In genomic region chr3:58008140-58009025, GRCh38 we compare ENCODE assay signal across 8 cellular contexts. TPM values are rescaled to one million over a fixed set of nuclear protein-coding genes. Genes with fewer than 3 reads are reported as not detected.
DNase-seq lines count a peak whose midpoint lies in the region; ATAC-seq and TF ChIP-seq lines count a peak whose summit lies in the region.

A gene with protein sequence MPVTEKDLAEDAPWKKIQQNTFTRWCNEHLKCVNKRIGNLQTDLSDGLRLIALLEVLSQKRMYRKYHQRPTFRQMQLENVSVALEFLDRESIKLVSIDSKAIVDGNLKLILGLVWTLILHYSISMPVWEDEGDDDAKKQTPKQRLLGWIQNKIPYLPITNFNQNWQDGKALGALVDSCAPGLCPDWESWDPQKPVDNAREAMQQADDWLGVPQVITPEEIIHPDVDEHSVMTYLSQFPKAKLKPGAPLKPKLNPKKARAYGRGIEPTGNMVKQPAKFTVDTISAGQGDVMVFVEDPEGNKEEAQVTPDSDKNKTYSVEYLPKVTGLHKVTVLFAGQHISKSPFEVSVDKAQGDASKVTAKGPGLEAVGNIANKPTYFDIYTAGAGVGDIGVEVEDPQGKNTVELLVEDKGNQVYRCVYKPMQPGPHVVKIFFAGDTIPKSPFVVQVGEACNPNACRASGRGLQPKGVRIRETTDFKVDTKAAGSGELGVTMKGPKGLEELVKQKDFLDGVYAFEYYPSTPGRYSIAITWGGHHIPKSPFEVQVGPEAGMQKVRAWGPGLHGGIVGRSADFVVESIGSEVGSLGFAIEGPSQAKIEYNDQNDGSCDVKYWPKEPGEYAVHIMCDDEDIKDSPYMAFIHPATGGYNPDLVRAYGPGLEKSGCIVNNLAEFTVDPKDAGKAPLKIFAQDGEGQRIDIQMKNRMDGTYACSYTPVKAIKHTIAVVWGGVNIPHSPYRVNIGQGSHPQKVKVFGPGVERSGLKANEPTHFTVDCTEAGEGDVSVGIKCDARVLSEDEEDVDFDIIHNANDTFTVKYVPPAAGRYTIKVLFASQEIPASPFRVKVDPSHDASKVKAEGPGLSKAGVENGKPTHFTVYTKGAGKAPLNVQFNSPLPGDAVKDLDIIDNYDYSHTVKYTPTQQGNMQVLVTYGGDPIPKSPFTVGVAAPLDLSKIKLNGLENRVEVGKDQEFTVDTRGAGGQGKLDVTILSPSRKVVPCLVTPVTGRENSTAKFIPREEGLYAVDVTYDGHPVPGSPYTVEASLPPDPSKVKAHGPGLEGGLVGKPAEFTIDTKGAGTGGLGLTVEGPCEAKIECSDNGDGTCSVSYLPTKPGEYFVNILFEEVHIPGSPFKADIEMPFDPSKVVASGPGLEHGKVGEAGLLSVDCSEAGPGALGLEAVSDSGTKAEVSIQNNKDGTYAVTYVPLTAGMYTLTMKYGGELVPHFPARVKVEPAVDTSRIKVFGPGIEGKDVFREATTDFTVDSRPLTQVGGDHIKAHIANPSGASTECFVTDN (N-terminal part only) (plus strand): TSS chr3:58008422. CDS start chr3:58008565, 143 bp downstream.

- TF ChIP-seq CTCF in RWPE1 (conservative IDR thresholded peaks at IDR 0.05; ENCODE audit: low read depth) = peak; percentile 92
- peak; percentile 69 for TF ChIP-seq CTCF in fibroblast of villous mesenchyme (IDR thresholded peaks at IDR 0.05; ENCODE audit: insufficient read depth, low read depth, low read length)
- peak; percentile 74 for TF ChIP-seq CTCF in neural crest cell (conservative IDR thresholded peaks at IDR 0.05)

- ATAC-seq in HG03442 (IDR thresholded peaks at IDR 0.05; ENCODE audit: unreplicated experiment) = peak; percentile 62

- peak within 1 kb of the TSS; percentile 84 for H3K27ac ChIP-seq in RWPE1

- peak within 1 kb of the TSS; percentile 89 for H3K4me3 Mint-ChIP-seq in neural crest cell

- peak within 1 kb of the TSS; percentile 84 for H3K27ac Mint-ChIP-seq in neural crest cell (ENCODE audit: unreplicated experiment)

- H3K4me3 ChIP-seq in fibroblast of villous mesenchyme (ENCODE audit: low read depth, low read length) = peak within 1 kb of the TSS; percentile 100

- peak; percentile 57 to 77 for DNase-seq in AML-193 (lab: John Stamatoyannopoulos, UW)
- DNase-seq in RWPE1 (ENCODE audit: low spot score) = peak; percentile 72
- peak; percentile 91 for DNase-seq in activated effector memory CD4-positive, alpha-beta T cell treated with anti-CD3 and anti-CD28 coated beads, Interleukin-2, amount 50 U/mL, for 16 hours
- peak; percentile 74 for DNase-seq in fibroblast of villous mesenchyme (ENCODE audit: low read depth)
- DNase-seq in neural crest cell (ENCODE audit: low read depth, low spot score) = peak; percentile 81
- DNase-seq in stromal cell of bone marrow (ENCODE audit: low read depth) = peak; percentile 33

- CTCF ChIA-PET in RWPE1 (lab: Yijun Ruan, JAX) = interaction anchor here (0.6 to 1.5 kb wide), 6 partner anchors 13 to 426 kb away, joined by 3 to 5 read pairs (median 3); no protein-coding TSS in a partner anchor

- no peaks in the 10 kb centered on the region for H3K36me3 Mint-ChIP-seq in neural crest cell (ENCODE audit: low read depth)

- POLR2A ChIA-PET in RWPE1 (lab: Yijun Ruan, JAX; ENCODE audit: low non-redundant PET) = no interaction called here

- no peaks in the 10 kb centered on the region for H3K9me3 Mint-ChIP-seq in neural crest cell

- peaks cover 12% of the 10 kb centered on the region for H3K4me1 Mint-ChIP-seq in neural crest cell

- TF ChIP-seq POLR2A in GM18951 (IDR thresholded peaks at IDR 0.05; ENCODE audit: extremely low read depth, insufficient read depth, insufficient read length) = peak; percentile 71

- peaks cover 3% of the 10 kb centered on the region for H3K27me3 Mint-ChIP-seq in neural crest cell (ENCODE audit: low read depth)

- in situ Hi-C loops in GM18951 (cut with MboI; ENCODE audit: low sequenced_read_pairs, unreplicated experiment) = no loop called here

RNA-seq across cellular contexts. Expression of the gene that starts here (rescaled TPM):
- 325 and 369 TPM in 2 replicates for total RNA-seq in fibroblast of villous mesenchyme
- total RNA-seq in neural crest cell = 39.4 and 40.4 TPM in 2 replicates

Comparison
In these comparisons a context has a peak if more than half of its experiments do, and no peak if none do; other contexts are left out.
1. Peak in every context shown above with its lines: DNase-seq, ATAC-seq, H3K4me3 ChIP-seq and H3K27ac ChIP-seq.
2. DNase-seq: peak in every context shown above with its lines; median percentile 91 in activated effector memory CD4-positive, alpha-beta T cell treated with anti-CD3 and anti-CD28 coated beads, Interleukin-2, amount 50 U/mL, for 16 hours; 81 in neural crest cell; 74 in fibroblast of villous mesenchyme; 72 in RWPE1; 67 in AML-193; 33 in stromal cell of bone marrow.